22 cellular contexts compared by ENCODE assay signal in genomic region chr17:81027038-81027437, GRCh38. TPM values are rescaled to one million over a fixed set of nuclear protein-coding genes. Genes with fewer than 3 reads are reported as not detected.
DNase-seq lines count a peak whose midpoint lies in the region; ATAC-seq, FAIRE-seq and TF ChIP-seq lines count a peak whose summit lies in the region.
"Had no signal": no experiment of that assay in that cellular context is flagged by ENCODE, and none has a peak within 500 bp of the region (broad histone marks: within the 10 kb centered on the region; RNA-seq: fewer than 3 reads in every experiment).

No MANE protein-coding gene starts in this region.

- intact Hi-C loops in dorsolateral prefrontal cortex (cut with DNase I): no loop called here

- H3K36me3 Mint-ChIP-seq in HFFc6 (ENCODE audit: low read depth): no peaks in the 10 kb centered on the region

- no peak overlapping the region for H2AFZ ChIP-seq in neural cell (ENCODE audit: low read depth, low read length)

- no peaks in the 10 kb centered on the region for H3K79me2 ChIP-seq in neural cell (replicated peaks; ENCODE audit: insufficient read depth, low read length)

- H3K27me3 ChIP-seq in dorsolateral prefrontal cortex (peaks cover 0 to 5% (median 0%) of the 10 kb centered on the region in 45 donors), neural cell (ENCODE audit: insufficient read depth, low read depth, low read length) (no peaks in the 10 kb centered on the region)

- no peaks in the 10 kb centered on the region for H3K9me3 Mint-ChIP-seq in HFFc6

- no peaks in the 10 kb centered on the region for H3K9me3 ChIP-seq in neural cell (ENCODE audit: low read length)
- H3K9me3 ChIP-seq: pancreas had no signal

- no peak for TF ChIP-seq POLR2A in H54 (IDR thresholded peaks at IDR 0.05; ENCODE audit: low read depth, low read length)

- H3K9me2 ChIP-seq in neural cell (ENCODE audit: insufficient read depth, low read length): no peaks in the 10 kb centered on the region

- TF ChIP-seq CTCF in HFFc6 (IDR thresholded peaks at IDR 0.05): no peak
- no peak for TF ChIP-seq CTCF in dorsolateral prefrontal cortex (IDR thresholded peaks at IDR 0.05 in 54 of 56, conservative IDR thresholded peaks at IDR 0.05 in 2 of 56; ENCODE audit: low read depth in 1 of 56, partially characterized antibody in 56 of 56)
- TF ChIP-seq CTCF in neural cell (IDR thresholded peaks at IDR 0.05; ENCODE audit: poor library complexity, severe bottlenecking): no peak

- peak overlapping the region in 41 of 59 donors; percentile 0 to 89 (median 64) for H3K27ac ChIP-seq in dorsolateral prefrontal cortex
- H3K27ac ChIP-seq in neural cell (ENCODE audit: low read length): no peak overlapping the region
- H3K27ac ChIP-seq: pancreas had no signal

- TF ChIP-seq EP300 in neural cell (conservative IDR thresholded peaks at IDR 0.05; ENCODE audit: poor library complexity, severe bottlenecking): no peak

- H3K4me2 ChIP-seq in neural cell (ENCODE audit: low read length): no peak overlapping the region

- no peaks in the 10 kb centered on the region for H4K20me1 ChIP-seq in neural cell (ENCODE audit: insufficient read depth)

- no peak for ATAC-seq in GM19351 (IDR thresholded peaks at IDR 0.05; ENCODE audit: unreplicated experiment)
- ATAC-seq: activated CD4-positive, alpha-beta T cell treated with anti-CD3 and anti-CD28 coated beads for 36 hours; left cardiac atrium had no signal

- DNase-seq in COLO668 (lab: John Stamatoyannopoulos, UW; ENCODE audit: unreplicated experiment) (peak; percentile 14), HFFc6 (no peak), dorsolateral prefrontal cortex (peak in 3 of 10 donors; percentile 64 to 67 (median 65)), NCI-H1694 (lab: John Stamatoyannopoulos, UW) (no peak), cerebellum (ENCODE audit: low spot score) (no peak), H54 (ENCODE audit: insufficient read length, low spot score) (no peak)
- DNase-seq: activated CD4-positive, alpha-beta T cell treated with anti-CD3 and anti-CD28 coated beads for 36 hours; activated CD8-positive, alpha-beta memory T cell treated with anti-CD3 and anti-CD28 coated beads, Interleukin-2, amount 50 U/mL, for 4 hours; activated gamma-delta T cell treated with Interleukin-2 at 50 U/mL for 16 hours; amniotic stem cell; Calu3; foreskin melanocyte; left cardiac atrium; NCI-H1930; NCI-H524; T-helper 9 cell had no signal

- peaks cover 8% of the 10 kb centered on the region for H3K4me1 Mint-ChIP-seq in HFFc6 (ENCODE audit: low read depth)

- no peak overlapping the region for H3K9ac ChIP-seq in neural cell (ENCODE audit: low read length)

- no peaks in the 10 kb centered on the region for H3F3A ChIP-seq in neural cell (ENCODE audit: insufficient read depth, low read length, poor library complexity, severe bottlenecking)

- peak overlapping the region; percentile 56; the same call in 1 of the 2 replicates for H3K4me3 Mint-ChIP-seq in HFFc6
- H3K4me3 Mint-ChIP-seq: activated CD4-positive, alpha-beta T cell treated with anti-CD3 and anti-CD28 coated beads for 36 hours had no signal

- no peak for FAIRE-seq in H54 (lab: Jason Lieb, UNC)
- FAIRE-seq: endometrium, HTR-8/SVneo, pancreas had no signal

- H3K4me3 ChIP-seq in dorsolateral prefrontal cortex (peak overlapping the region in 14 of 59 donors; percentile 3 to 41 (median 24)), neural cell (ENCODE audit: low read length) (peak overlapping the region; percentile 25)
- H3K4me3 ChIP-seq: pancreas, skin epidermis had no signal

- no peak overlapping the region for H3K27ac Mint-ChIP-seq in HFFc6
- H3K27ac Mint-ChIP-seq: activated CD4-positive, alpha-beta T cell treated with anti-CD3 and anti-CD28 coated beads for 36 hours had no signal

- peaks cover 43% of the 10 kb centered on the region for H3K27me3 Mint-ChIP-seq in HFFc6 (ENCODE audit: insufficient read depth)

- no peak for TF ChIP-seq RAD21 in neural cell (conservative IDR thresholded peaks at IDR 0.05)

- H3K36me3 ChIP-seq in neural cell (ENCODE audit: insufficient read depth, low read length): no peaks in the 10 kb centered on the region
- H3K36me3 ChIP-seq: pancreas had no signal

TF ChIP-seq in neural cell, 6 proteins besides CTCF, POLR2A, EP300 and RAD21:
- no peak for TF ChIP-seq EZH2 (IDR thresholded peaks at IDR 0.05; ENCODE audit: borderline replicate concordance, insufficient read depth, low read length, poor library complexity, severe bottlenecking)
- TF ChIP-seq TAF1 (IDR thresholded peaks at IDR 0.05; ENCODE audit: low read depth): no peak
- no peak for TF ChIP-seq MXI1 (conservative IDR thresholded peaks at IDR 0.05; ENCODE audit: poor library complexity, severe bottlenecking)
- no peak for TF ChIP-seq SMC3 (conservative IDR thresholded peaks at IDR 0.05; ENCODE audit: poor library complexity)
- no peak for TF ChIP-seq POLR2AphosphoS5 (IDR thresholded peaks at IDR 0.05)

RNA-seq across cellular contexts. Expression of gene BAIAP2, which starts 7.9 kb away (rescaled TPM):
- total RNA-seq in HFFc6 (2021; fragmentation: NEBNext Ultra II Directional; extraction: Animal tissue kit (Norgen Biotek cat#: 25700)): 10 to 100 TPM; 30.8 to 47.4 (median 35.9) TPM
- 100 to 1,000 TPM; 104 to 353 (median 235) TPM for total RNA-seq in dorsolateral prefrontal cortex
- 17.5 and 37.9 TPM in 2 replicates for polyA plus RNA-seq in neural cell
- polyA minus RNA-seq in neural cell: 17.5 and 17.8 TPM in 2 replicates
- 33.7 TPM for total RNA-seq in cerebellum

RNA-seq across cellular contexts. Expression of gene CHMP6, which starts 35.4 kb away (rescaled TPM):
- 10 to 100 TPM; 27.6 to 38.5 (median 31.5) TPM for total RNA-seq in HFFc6 (2021; fragmentation: NEBNext Ultra II Directional; extraction: Animal tissue kit (Norgen Biotek cat#: 25700))
- total RNA-seq in dorsolateral prefrontal cortex (10 to 100 TPM; 15.4 to 33.4 (median 22.0) TPM), cerebellum (13.7 TPM)
- 32.8 and 35.1 TPM in 2 replicates for polyA plus RNA-seq in neural cell
- 32.0 and 34.6 TPM in 2 replicates for polyA minus RNA-seq in neural cell
